In the genomic region with DNA sequence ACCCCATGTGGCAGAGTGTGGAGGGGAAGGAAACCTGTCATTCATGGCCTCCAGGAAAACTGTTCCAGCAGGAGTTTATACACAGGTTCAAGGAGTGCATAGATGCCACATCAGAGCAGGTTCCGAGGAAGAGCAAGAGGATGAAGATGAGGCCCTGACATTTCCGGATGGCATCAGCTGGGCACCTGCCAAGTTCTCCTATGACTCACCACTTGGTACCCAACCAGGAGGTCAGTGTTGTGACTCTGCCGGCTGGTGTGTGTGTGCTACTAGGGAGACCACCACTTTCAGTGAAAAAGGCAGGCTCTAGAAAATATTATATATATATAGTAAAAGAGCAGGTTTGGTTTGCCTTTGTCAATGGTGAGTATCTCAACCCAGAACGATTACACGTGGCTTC, we compare ENCODE assay signal across 20 cellular contexts.
A peak's percentile ranks its signal among the peaks of the same experiment; 100 is the strongest.
DNase-seq lines count a peak whose midpoint lies in the region; ATAC-seq and TF ChIP-seq lines count a peak whose summit lies in the region.
"Had no signal": no experiment of that assay in that cellular context is flagged by ENCODE, and none has a peak within 500 bp of the region (broad histone marks: within the 10 kb centered on the region; RNA-seq: fewer than 3 reads in every experiment).

No MANE protein-coding gene starts in this region.

- H3K4me1 ChIP-seq in BE2C (0 out of 2 replicates have a peak, but pooled peaks cover 3% of the 10 kb centered on the region), PC-3 (ENCODE audit: insufficient read depth, low read length) (no peaks in the 10 kb centered on the region)
- H3K4me1 ChIP-seq: esophagus squamous epithelium, heart left ventricle had no signal

- TF ChIP-seq CTCF in BE2C (IDR thresholded peaks at IDR 0.05; ENCODE audit: low read depth, low read length) (no peak), PC-3 (conservative IDR thresholded peaks at IDR 0.05; ENCODE audit: low read depth, low read length) (no peak)

- POLR2A ChIA-PET in PC-3 (lab: Charles Lee; ENCODE audit: unreplicated experiment) = no interaction called here

- H3K9me3 ChIP-seq in BE2C (no peaks in the 10 kb centered on the region), PC-3 (ENCODE audit: low read length) (no peaks in the 10 kb centered on the region)
- H3K9me3 ChIP-seq: esophagus squamous epithelium, heart left ventricle had no signal

- no peak overlapping the region for H2AFZ ChIP-seq in PC-3 (ENCODE audit: low read length)

- ATAC-seq in PC-3 = no peak
- ATAC-seq in left colon = no peak
- no peak for ATAC-seq in GM21825 (IDR thresholded peaks at IDR 0.05; ENCODE audit: unreplicated experiment)
- ATAC-seq: activated CD4-positive, alpha-beta T cell treated with anti-CD3 and anti-CD28 coated beads for 36 hours; natural killer cell had no signal

- H3K36me3 ChIP-seq in BE2C (no peaks in the 10 kb centered on the region), PC-3 (ENCODE audit: low read depth, low read length) (no peaks in the 10 kb centered on the region)
- H3K36me3 ChIP-seq: esophagus squamous epithelium, heart left ventricle had no signal

- no peaks in the 10 kb centered on the region for H3F3A ChIP-seq in PC-3 (ENCODE audit: low read length, unreplicated experiment)

- no peaks in the 10 kb centered on the region for H4K20me1 ChIP-seq in PC-3 (ENCODE audit: low read length)

- DNase-seq in BE2C (peak; percentile 37), ELR (ENCODE audit: low read depth) (peak; percentile 4), PC-3 (peak; percentile 32), glomerular visceral epithelial cell (ENCODE audit: extremely low spot score) (peak; percentile 67), left colon (no peak), foreskin melanocyte (no peak)
- no peak for DNase-seq in stimulated activated CD4-positive, alpha-beta T cell treated with anti-CD3 and anti-CD28 coated beads, Interleukin-1b, Interleukin-23, amount 100 ng/mL, for 48 hours
- DNase-seq: activated CD4-positive, alpha-beta T cell treated with anti-CD3 and anti-CD28 coated beads for 36 hours; AML-193; effector CD4-positive, alpha-beta T cell; esophagus squamous epithelium; GOT3; immature natural killer cell; natural killer cell; NCI-H1092 treated with DMSO at 0.1 percent for 48 hours; NCI-H69; stimulated activated CD8-positive, alpha-beta memory T cell treated with anti-CD3 and anti-CD28 coated beads, Interleukin-4, amount 100 ng/mL, for 48 hours had no signal

- H3K4me3 ChIP-seq in BE2C (ENCODE audit: low read depth, low read length) (no peak overlapping the region), PC-3 (ENCODE audit: low read length) (no peak overlapping the region)
- H3K4me3 ChIP-seq: esophagus squamous epithelium, heart left ventricle, smooth muscle cell had no signal

- H3K9ac ChIP-seq in PC-3 (ENCODE audit: low read length) = no peak overlapping the region

- intact Hi-C loops in PC-3 (cut with micrococcal nuclease) (no loop called here), left colon (cut with DNase I, micrococcal nuclease) (no loop called here)

- no peaks in the 10 kb centered on the region for H3K79me2 ChIP-seq in PC-3 (ENCODE audit: low read length)

- no peak overlapping the region for H3K4me2 ChIP-seq in PC-3 (ENCODE audit: low read length)
- H3K4me2 ChIP-seq: smooth muscle cell had no signal

- H3K27ac ChIP-seq in PC-3 (ENCODE audit: low read length) = no peak overlapping the region
- H3K27ac ChIP-seq: esophagus squamous epithelium, heart left ventricle had no signal

- H3K27me3 ChIP-seq in BE2C (no peaks in the 10 kb centered on the region), PC-3 (ENCODE audit: low read length) (no peaks in the 10 kb centered on the region)

- CTCF ChIA-PET in PC-3 (lab: Charles Lee) = no interaction called here

- no peaks in the 10 kb centered on the region for H3K9me2 ChIP-seq in PC-3 (replicated peaks; ENCODE audit: low read length)

- no TSS peak for BruUV-seq in PC-3 (replicated peaks; lab: Mats Ljungman, UMichigan)

Comparison
In these comparisons a context has a peak if more than half of its experiments do, and no peak if none do; other contexts are left out.
1. DNase-seq: peak in BE2C (single experiment), ELR (single experiment), PC-3 (single experiment) and glomerular visceral epithelial cell (single experiment); none in left colon (0 of 2), foreskin melanocyte (single experiment) and stimulated activated CD4-positive, alpha-beta T cell treated with anti-CD3 and anti-CD28 coated beads, Interleukin-1b, Interleukin-23, amount 100 ng/mL, for 48 hours (single experiment).